Comparison of ENCODE assay signal across 29 cellular contexts in the genomic region with DNA sequence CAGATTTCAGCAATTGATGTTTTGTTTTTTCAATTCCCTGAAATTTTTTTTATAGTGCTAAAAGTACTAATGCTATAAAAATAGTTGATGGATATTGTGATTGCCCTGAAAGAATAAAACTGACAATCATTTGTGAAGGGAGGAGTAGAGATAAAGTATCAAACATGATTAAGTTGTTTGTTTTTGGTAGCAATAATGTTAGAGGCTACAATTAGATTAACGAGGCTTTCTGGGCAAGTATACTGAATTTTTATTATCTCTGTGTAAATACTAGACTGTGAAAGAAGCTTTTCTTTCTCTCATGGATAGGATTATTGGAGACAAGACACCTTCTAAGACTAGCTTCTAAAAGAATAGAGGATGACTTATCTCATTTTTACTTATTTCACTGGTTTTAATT. TPM values are rescaled to one million over a fixed set of nuclear protein-coding genes. Genes with fewer than 3 reads are reported as not detected.
DNase-seq lines count a peak whose midpoint lies in the region; ATAC-seq and TF ChIP-seq lines count a peak whose summit lies in the region.
"Had no signal": no experiment of that assay in that cellular context is flagged by ENCODE, and none has a peak within 500 bp of the region (broad histone marks: within the 10 kb centered on the region; RNA-seq: fewer than 3 reads in every experiment).

No MANE protein-coding gene starts in this region.

- no peak overlapping the region for H2AFZ ChIP-seq in Karpas-422 (ENCODE audit: low read length)

- no peak for TF ChIP-seq POLR2A in gastroesophageal sphincter (IDR thresholded peaks at IDR 0.05)

- no peaks in the 10 kb centered on the region for H3K9me2 ChIP-seq in Karpas-422 (replicated peaks; ENCODE audit: insufficient read depth, low read length)

- no peak overlapping the region for H3K4me2 ChIP-seq in Karpas-422 (ENCODE audit: low read depth, low read length, poor library complexity, severe bottlenecking)
- H3K4me2 ChIP-seq: KMS-11 had no signal

- POLR2A ChIA-PET in RWPE1 (lab: Yijun Ruan, JAX; ENCODE audit: low non-redundant PET) = no interaction called here

- H3K27me3 ChIP-seq in gastroesophageal sphincter (no peaks in the 10 kb centered on the region), Karpas-422 (ENCODE audit: low read length) (no peaks in the 10 kb centered on the region)
- H3K27me3 ChIP-seq: adrenal gland, body of pancreas, Peyer's patch, tibial nerve had no signal

- H3K36me3 ChIP-seq in gastroesophageal sphincter (peaks cover 0 to 69% of the 10 kb centered on the region in 2 donors), Karpas-422 (ENCODE audit: insufficient read depth, low read length) (no peaks in the 10 kb centered on the region)

- H3K4me3 ChIP-seq in gastroesophageal sphincter (no peak overlapping the region), Karpas-422 (ENCODE audit: low read length) (no peak overlapping the region)
- H3K4me3 ChIP-seq: adrenal gland, body of pancreas, lower lobe of right lung, Peyer's patch, tibial nerve had no signal

- H3K9me3 ChIP-seq in gastroesophageal sphincter = no peaks in the 10 kb centered on the region
- no peaks in the 10 kb centered on the region for H3K9me3 ChIP-seq in Karpas-422 (ENCODE audit: low read length)
- H3K9me3 ChIP-seq: adrenal gland, body of pancreas, lower lobe of right lung, Peyer's patch, tibial nerve had no signal

- peak overlapping the region; percentile 53 for H3K27ac ChIP-seq in C4-2B
- H3K27ac ChIP-seq in RWPE1 = peak overlapping the region; percentile 9; the same call in 1 of the 2 replicates
- H3K27ac ChIP-seq in gastroesophageal sphincter = peak overlapping the region in 3 of 4 donors; percentile 38 to 76 (median 76)
- H3K27ac ChIP-seq in Karpas-422 (ENCODE audit: low read length) = no peak overlapping the region
- H3K27ac ChIP-seq: adrenal gland, body of pancreas, KMS-11, lower lobe of right lung, tibial nerve had no signal

- ATAC-seq in gastroesophageal sphincter = no peak
- ATAC-seq: body of pancreas, lower lobe of right lung had no signal

- DNase-seq in NCI-H1105 (lab: John Stamatoyannopoulos, UW) = peak; percentile 26
- DNase-seq in RWPE1 (ENCODE audit: low spot score) = no peak
- DNase-seq in effector CD8-positive, alpha-beta T cell (lab: John Stamatoyannopoulos, UW) = no peak
- DNase-seq in EL = no peak
- no peak for DNase-seq in Karpas-422
- no peak for DNase-seq in NCI-H2107 treated with DMSO at 0.1 percent for 48 hours (lab: John Stamatoyannopoulos, UW; ENCODE audit: unreplicated experiment)
- DNase-seq: activated CD4-positive, alpha-beta T cell treated with anti-CD3 and anti-CD28 coated beads, Interleukin-2, amount 10 ng/mL, durations not matched to agents 24 days and 14 days; activated naive CD4-positive, alpha-beta T cell treated with anti-CD3 and anti-CD28 coated beads, Interleukin-2, amount 10 ng/mL, durations not matched to agents 7 days and 5 days; adrenal gland; body of pancreas; CD8-positive, alpha-beta memory T cell; dermis blood vessel endothelial cell; HCEC 1CT; kidney glomerular epithelial cell; lower lobe of right lung; MV-4-11; NCI-H1930; NCI-H2227 treated with DMSO at 0.1 percent for 48 hours; NCI-H526; nephron progenitor cell; Peyer's patch; SIG-M5; stimulated activated CD4-positive, alpha-beta T cell treated with anti-CD3 and anti-CD28 coated beads, Interleukin-15, amount 100 ng/mL, for 24 hours; stimulated activated CD4-positive, alpha-beta T cell treated with anti-CD3 and anti-CD28 coated beads, Interleukin-4, amount 100 ng/mL, for 4 hours; T1000 had no signal

- H4K20me1 ChIP-seq in Karpas-422 (ENCODE audit: insufficient read depth, low read depth, low read length) = no peaks in the 10 kb centered on the region

- H3K4me1 ChIP-seq in gastroesophageal sphincter (peaks cover 0 to 55% (median 8%) of the 10 kb centered on the region in 3 donors), Karpas-422 (ENCODE audit: low read length) (no peaks in the 10 kb centered on the region)
- H3K4me1 ChIP-seq: lower lobe of right lung had no signal

- H3K9ac ChIP-seq in Karpas-422 (ENCODE audit: low read length) = no peak overlapping the region
- H3K9ac ChIP-seq: KMS-11 had no signal

- CTCF ChIA-PET in RWPE1 (lab: Yijun Ruan, JAX) = interaction anchor here (0.7 kb wide), 1 partner anchor 480 kb away, joined by 8 read pairs; no protein-coding TSS in a partner anchor

- WGBS in gastroesophageal sphincter (ENCODE audit: low coverage in 1 of 2), 2 donors = 67 to 78% methylated on average over 1 of the region's 1 CpG

- H3K79me2 ChIP-seq in Karpas-422 (ENCODE audit: low read length) = no peaks in the 10 kb centered on the region

- TF ChIP-seq CTCF in C4-2B (conservative IDR thresholded peaks at IDR 0.05) = no peak
- TF ChIP-seq CTCF in RWPE1 (conservative IDR thresholded peaks at IDR 0.05; ENCODE audit: low read depth) = no peak
- no peak for TF ChIP-seq CTCF in gastroesophageal sphincter (IDR thresholded peaks at IDR 0.05)

- no peak for TF ChIP-seq EP300 in gastroesophageal sphincter (IDR thresholded peaks at IDR 0.05)

RNA-seq across cellular contexts. Expression of gene NR1D2, which starts 15.6 kb away (rescaled TPM):
- total RNA-seq in gastroesophageal sphincter = 10 to 100 TPM; 36.9 to 52.1 (median 41.5) TPM
- total RNA-seq in Karpas-422 (2014; rRNA removed; shearing (Covaris generic); ENCODE audit: low replicate concordance) = 8.3 and 12.8 TPM in 2 replicates

RNA-seq across cellular contexts. Expression of gene RPL15, which starts 43.7 kb away (rescaled TPM):
- total RNA-seq in gastroesophageal sphincter = 1,000 to 10,000 TPM; 2,085 to 2,928 (median 2,309) TPM
- 2,950 and 2,991 TPM in 2 replicates for total RNA-seq in Karpas-422 (2014; rRNA removed; shearing (Covaris generic); ENCODE audit: low replicate concordance)

RNA-seq across cellular contexts. Expression of gene NKIRAS1, which starts 43.9 kb away (rescaled TPM):
- 10 to 100 TPM; 18.8 to 29.9 (median 25.5) TPM for total RNA-seq in gastroesophageal sphincter
- 0.97 and 3.5 TPM in 2 replicates for total RNA-seq in Karpas-422 (2014; rRNA removed; shearing (Covaris generic); ENCODE audit: low replicate concordance)
